In genomic region chr11:26144309-26144690, GRCh38 we compare ENCODE assay signal across 25 cellular contexts.
"Had no signal": no experiment of that assay in that cellular context is flagged by ENCODE, and none has a peak within 500 bp of the region (broad histone marks: within the 10 kb centered on the region; RNA-seq: fewer than 3 reads in every experiment).

No MANE protein-coding gene starts in this region.

- H3K4me2 ChIP-seq: smooth muscle cell had no signal

- H3K27me3 ChIP-seq: breast epithelium, esophagus squamous epithelium, gastrocnemius medialis, sigmoid colon, stomach, suprapubic skin, tibial nerve had no signal

- H3K36me3 ChIP-seq: breast epithelium, esophagus squamous epithelium, gastrocnemius medialis, sigmoid colon, stomach, suprapubic skin, tibial nerve, WERI-Rb-1 had no signal

- H3K4me1 ChIP-seq: breast epithelium, esophagus squamous epithelium, gastrocnemius medialis, sigmoid colon, stomach, suprapubic skin had no signal

- H3K9me3 ChIP-seq: breast epithelium, esophagus squamous epithelium, gastrocnemius medialis, mucosa of descending colon, sigmoid colon, stomach, suprapubic skin, tibial nerve had no signal

- H3K4me3 Mint-ChIP-seq: activated CD8-positive, alpha-beta T cell treated with anti-CD3 and anti-CD28 coated beads, Interleukin-2, amount 10 ng/mL, durations not matched to agents 7 days and 5 days; activated naive CD8-positive, alpha-beta T cell; activated T-helper 1 cell treated with anti-CD3 and anti-CD28 coated beads, Interleukin-12 subunit alpha, Interleukin-12 subunit beta, Interleukin-2, Interleukin-4 antibody, amounts not matched to agents 30 ng/mL and 10 ng/mL and 1 ng/mL, durations not matched to agents 14 hours and 24 hours and 36 hours; memory B cell; nephron progenitor cell; stimulated activated memory B cell treated with anti-CD40 and anti-IgM and Interleukin-4, amounts not matched to agents 10 μg/mL and 1 μg/mL and 100 μg/mL, for 72 hours had no signal

- H3K27me3 Mint-ChIP-seq: activated naive CD8-positive, alpha-beta T cell; memory B cell; stimulated activated memory B cell treated with anti-CD40 and anti-IgM and Interleukin-4, amounts not matched to agents 10 μg/mL and 1 μg/mL and 100 μg/mL, for 72 hours had no signal

- DNase-seq: activated CD4-positive, alpha-beta T cell treated with anti-CD3 and anti-CD28 coated beads for 1 hour; activated CD4-positive, alpha-beta T cell treated with anti-CD3 and anti-CD28 coated beads, Interleukin-2, amount 50 U/mL, for 1 hour; activated CD8-positive, alpha-beta T cell treated with anti-CD3 and anti-CD28 coated beads, Interleukin-2, amount 10 ng/mL, durations not matched to agents 7 days and 5 days; activated naive CD4-positive, alpha-beta T cell; amniotic stem cell; esophagus squamous epithelium; gastrocnemius medialis; hippocampal formation; mucosa of descending colon; nephron progenitor cell; occipital lobe; posterior cingulate gyrus; sigmoid colon; stimulated activated CD4-positive, alpha-beta T cell treated with anti-CD3 and anti-CD28 coated beads, Interleukin-15, amount 100 ng/mL, for 24 hours; stomach; WERI-Rb-1 had no signal

- H3K9me3 Mint-ChIP-seq: memory B cell; nephron progenitor cell; stimulated activated memory B cell treated with anti-CD40 and anti-IgM and Interleukin-4, amounts not matched to agents 10 μg/mL and 1 μg/mL and 100 μg/mL, for 72 hours had no signal

- ATAC-seq: activated CD8-positive, alpha-beta T cell treated with anti-CD3 and anti-CD28 coated beads, Interleukin-2, amount 10 ng/mL, durations not matched to agents 7 days and 5 days; gastrocnemius medialis; mucosa of descending colon; stimulated activated memory B cell treated with anti-CD40 and anti-IgM and Interleukin-4, amounts not matched to agents 10 μg/mL and 1 μg/mL and 100 μg/mL, for 72 hours had no signal

- H3K27ac Mint-ChIP-seq: activated CD8-positive, alpha-beta T cell treated with anti-CD3 and anti-CD28 coated beads, Interleukin-2, amount 10 ng/mL, durations not matched to agents 7 days and 5 days; activated naive CD8-positive, alpha-beta T cell; activated T-helper 1 cell treated with anti-CD3 and anti-CD28 coated beads, Interleukin-12 subunit alpha, Interleukin-12 subunit beta, Interleukin-2, Interleukin-4 antibody, amounts not matched to agents 30 ng/mL and 10 ng/mL and 1 ng/mL, durations not matched to agents 14 hours and 24 hours and 36 hours; memory B cell; nephron progenitor cell; stimulated activated memory B cell treated with anti-CD40 and anti-IgM and Interleukin-4, amounts not matched to agents 10 μg/mL and 1 μg/mL and 100 μg/mL, for 72 hours had no signal

- H3K27ac ChIP-seq: breast epithelium, coronary artery, esophagus squamous epithelium, gastrocnemius medialis, sigmoid colon, stomach, suprapubic skin, tibial nerve, WERI-Rb-1 had no signal

- H3K4me1 Mint-ChIP-seq: memory B cell; nephron progenitor cell; stimulated activated memory B cell treated with anti-CD40 and anti-IgM and Interleukin-4, amounts not matched to agents 10 μg/mL and 1 μg/mL and 100 μg/mL, for 72 hours had no signal

- H3K36me3 Mint-ChIP-seq: activated naive CD8-positive, alpha-beta T cell; memory B cell; stimulated activated memory B cell treated with anti-CD40 and anti-IgM and Interleukin-4, amounts not matched to agents 10 μg/mL and 1 μg/mL and 100 μg/mL, for 72 hours had no signal

- H3K4me3 ChIP-seq: breast epithelium, coronary artery, esophagus squamous epithelium, gastrocnemius medialis, mucosa of descending colon, sigmoid colon, smooth muscle cell, stomach, suprapubic skin, tibial nerve had no signal
